ENCODE assay signal across 8 cellular contexts in the genomic region with DNA sequence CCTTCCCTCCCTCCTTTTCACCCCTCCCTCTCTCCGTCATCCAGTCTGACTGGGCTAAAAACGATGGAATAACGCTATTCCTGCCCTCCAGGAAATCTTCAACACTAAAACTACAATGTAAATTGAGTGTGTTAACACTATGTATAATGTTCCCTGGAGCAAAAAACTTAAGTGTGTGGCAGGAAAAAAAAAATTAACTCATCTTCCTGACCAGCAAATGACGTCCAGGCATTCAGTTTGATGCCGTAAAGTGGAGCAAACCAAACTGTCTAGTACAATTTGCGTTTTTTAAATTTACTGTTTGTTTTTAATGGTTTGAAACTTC. TPM values are rescaled to one million over a fixed set of nuclear protein-coding genes. Genes with fewer than 3 reads are reported as not detected.
DNase-seq lines count a peak whose midpoint lies in the region.

No MANE protein-coding gene starts in this region.

- no peaks in the 10 kb centered on the region for H3K9me3 ChIP-seq in subcutaneous abdominal adipose tissue (ENCODE audit: control insufficient read depth in 5 of 5, low read length in 5 of 5)

- peak overlapping the region in 3 of 5 donors; percentile 64 to 93 (median 92) for H3K9ac ChIP-seq in subcutaneous abdominal adipose tissue (ENCODE audit: low read length in 5 of 5)

- DNase-seq in T-helper 1 cell (no peak), immature natural killer cell (no peak), SHP77 (lab: John Stamatoyannopoulos, UW) (no peak), iPS-NIHi11 (ENCODE audit: low spot score) (no peak), kidney glomerular epithelial cell (lab: John Stamatoyannopoulos, UW) (no peak)
- DNase-seq in activated naive CD8-positive, alpha-beta T cell treated with anti-CD3 and anti-CD28 coated beads for 36 hours = no peak

- peak overlapping the region; percentile 89 to 99 (median 97) for H3K4me3 ChIP-seq in subcutaneous abdominal adipose tissue (ENCODE audit: low read depth in 1 of 5, low read length in 5 of 5)

- peaks cover 64% of the 10 kb centered on the region for H3K4me1 Mint-ChIP-seq in T-helper 1 cell treated with Interleukin-12 subunit alpha and Interleukin-12 subunit beta and Interleukin-4 antibody, amounts not matched to agents 30 μg/mL and 1 μg/mL, for 36 hours (ENCODE audit: low read depth)
- H3K4me1 Mint-ChIP-seq in activated naive CD8-positive, alpha-beta T cell treated with anti-CD3 and anti-CD28 coated beads for 36 hours = peaks cover 57% of the 10 kb centered on the region
- peaks cover 90 to 98% of the 10 kb centered on the region in 2 donors for H3K4me1 Mint-ChIP-seq in immature natural killer cell

- H3K27me3 ChIP-seq in subcutaneous abdominal adipose tissue (ENCODE audit: control insufficient read depth in 5 of 5, insufficient read depth in 4 of 5, low read length in 5 of 5) = no peaks in the 10 kb centered on the region

- H3K9me3 Mint-ChIP-seq in T-helper 1 cell treated with Interleukin-12 subunit alpha and Interleukin-12 subunit beta and Interleukin-4 antibody, amounts not matched to agents 30 μg/mL and 1 μg/mL, for 36 hours = no peaks in the 10 kb centered on the region
- H3K9me3 Mint-ChIP-seq in activated naive CD8-positive, alpha-beta T cell treated with anti-CD3 and anti-CD28 coated beads for 36 hours = no peaks in the 10 kb centered on the region
- no peaks in the 10 kb centered on the region for H3K9me3 Mint-ChIP-seq in immature natural killer cell

- peaks cover 6 to 61% (median 34%) of the 10 kb centered on the region in 5 donors for H3K4me1 ChIP-seq in subcutaneous abdominal adipose tissue (ENCODE audit: control insufficient read depth in 5 of 5, insufficient read depth in 5 of 5, low read length in 5 of 5)

- H3K27ac ChIP-seq in subcutaneous abdominal adipose tissue (ENCODE audit: low read depth, low read length) = peak overlapping the region; percentile 71

- H3K27me3 Mint-ChIP-seq in T-helper 1 cell treated with Interleukin-12 subunit alpha and Interleukin-12 subunit beta and Interleukin-4 antibody, amounts not matched to agents 30 μg/mL and 1 μg/mL, for 36 hours (ENCODE audit: low read depth) = no peaks in the 10 kb centered on the region
- H3K27me3 Mint-ChIP-seq in activated naive CD8-positive, alpha-beta T cell treated with anti-CD3 and anti-CD28 coated beads for 36 hours = peaks cover 3% of the 10 kb centered on the region
- peaks cover 6 to 19% (median 7%) of the 10 kb centered on the region in 3 donors for H3K27me3 Mint-ChIP-seq in immature natural killer cell (ENCODE audit: low read depth in 3 of 3)

- peaks cover 7% of the 10 kb centered on the region for H3K36me3 Mint-ChIP-seq in T-helper 1 cell treated with Interleukin-12 subunit alpha and Interleukin-12 subunit beta and Interleukin-4 antibody, amounts not matched to agents 30 μg/mL and 1 μg/mL, for 36 hours (ENCODE audit: low read depth)
- peaks cover 18% of the 10 kb centered on the region for H3K36me3 Mint-ChIP-seq in activated naive CD8-positive, alpha-beta T cell treated with anti-CD3 and anti-CD28 coated beads for 36 hours
- H3K36me3 Mint-ChIP-seq in immature natural killer cell = peaks cover 0 to 2% (median 0%) of the 10 kb centered on the region in 3 donors

- peak overlapping the region; percentile 97 for H3K4me3 Mint-ChIP-seq in T-helper 1 cell treated with Interleukin-12 subunit alpha and Interleukin-12 subunit beta and Interleukin-4 antibody, amounts not matched to agents 30 μg/mL and 1 μg/mL, for 36 hours
- H3K4me3 Mint-ChIP-seq in activated naive CD8-positive, alpha-beta T cell treated with anti-CD3 and anti-CD28 coated beads for 36 hours = peak overlapping the region; percentile 87
- H3K4me3 Mint-ChIP-seq in immature natural killer cell = peak overlapping the region; percentile 88 to 98 (median 94)

- H3K27ac Mint-ChIP-seq in T-helper 1 cell treated with Interleukin-12 subunit alpha and Interleukin-12 subunit beta and Interleukin-4 antibody, amounts not matched to agents 30 μg/mL and 1 μg/mL, for 36 hours = peak overlapping the region; percentile 87
- H3K27ac Mint-ChIP-seq in activated naive CD8-positive, alpha-beta T cell treated with anti-CD3 and anti-CD28 coated beads for 36 hours = peak overlapping the region; percentile 84
- peak overlapping the region; percentile 88 to 96 (median 93) for H3K27ac Mint-ChIP-seq in immature natural killer cell

- H3K36me3 ChIP-seq in subcutaneous abdominal adipose tissue (ENCODE audit: control insufficient read depth in 5 of 5, insufficient read depth in 5 of 5, low read length in 5 of 5) = peaks cover 0 to 2% (median 0%) of the 10 kb centered on the region in 5 donors

RNA-seq across cellular contexts. Expression of a gene that starts 0.5 kb away (rescaled TPM):
- total RNA-seq in activated naive CD8-positive, alpha-beta T cell treated with anti-CD3 and anti-CD28 coated beads for 36 hours = 100 to 1,000 TPM; 136 to 139 TPM
- polyA plus RNA-seq in immature natural killer cell = 100 to 1,000 TPM; 153 to 200 (median 197) TPM
